Comparison of ENCODE assay signal across 1 cellular context in the genomic region with DNA sequence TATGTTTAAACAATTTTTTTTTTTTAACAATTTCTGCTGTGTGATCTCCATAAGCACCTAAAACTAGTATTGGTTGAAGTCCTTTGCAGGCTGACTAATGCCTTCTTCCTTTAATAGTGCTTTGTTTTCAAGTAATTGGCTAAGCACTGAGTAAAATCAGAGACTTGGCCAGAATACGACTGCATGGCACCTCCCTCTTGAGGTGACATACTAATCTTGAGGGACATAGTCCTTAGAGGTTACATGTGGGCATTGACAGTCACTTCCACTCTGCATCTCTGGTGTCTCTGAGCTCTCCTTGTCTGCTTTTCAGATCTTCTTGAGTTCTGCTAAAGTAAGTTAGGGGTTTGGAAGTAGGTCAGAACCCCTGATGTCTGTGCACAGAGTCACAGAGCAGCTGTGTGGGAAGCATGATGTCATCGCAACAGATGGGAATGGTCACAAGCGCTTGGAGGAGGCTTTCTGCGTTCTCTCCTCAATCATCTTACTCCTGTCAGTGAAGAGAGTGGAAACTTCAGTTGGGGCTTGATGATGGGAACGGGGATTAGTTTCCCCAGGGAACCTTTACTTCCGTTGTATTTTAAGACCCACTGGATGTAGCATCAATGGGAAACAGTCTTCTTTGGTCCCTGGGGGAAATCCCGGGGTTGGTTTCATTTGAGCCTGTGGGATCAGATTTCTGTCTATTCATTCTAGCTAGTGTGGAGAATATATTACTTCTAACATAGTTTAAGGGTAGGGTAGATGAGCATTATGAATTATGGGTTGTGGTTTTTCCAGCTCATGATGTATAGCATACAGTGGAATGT.
TF ChIP-seq lines count a peak whose summit lies in the region.

No MANE protein-coding gene starts in this region.

TF ChIP-seq in SK-N-SH, 30 proteins besides CTCF, POLR2A, EP300 and RAD21:
- no peak for TF ChIP-seq TAF1 (IDR thresholded peaks at IDR 0.05; ENCODE audit: borderline replicate concordance, low read depth, low read length)
- no peak for TF ChIP-seq TEAD4 (IDR thresholded peaks at IDR 0.05; ENCODE audit: borderline replicate concordance, insufficient read depth)
- no peak for TF ChIP-seq YY1 (IDR thresholded peaks at IDR 0.05; ENCODE audit: low read depth)
- TF ChIP-seq TCF12 (IDR thresholded peaks at IDR 0.05) = no peak
